Comparison of ENCODE assay signal across 1 cellular context in the genomic region with DNA sequence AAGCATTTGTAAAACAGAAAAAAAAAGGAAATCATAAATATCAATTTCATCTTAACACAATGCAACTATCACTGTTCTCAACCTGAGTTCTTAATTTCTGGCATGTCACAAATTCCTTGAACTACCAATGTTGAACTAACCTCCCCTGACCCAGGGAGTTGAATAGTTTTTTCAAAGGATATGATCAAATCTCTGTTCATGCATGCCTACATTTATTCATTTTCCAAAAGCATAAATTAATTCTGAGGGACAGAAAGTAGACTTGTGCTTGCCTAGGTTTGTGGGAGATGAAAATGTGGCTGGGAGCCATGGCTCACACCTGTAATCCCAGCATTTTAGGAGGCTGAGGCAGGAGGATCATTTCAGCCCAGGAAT.
TF ChIP-seq lines count a peak whose summit lies in the region.

No MANE protein-coding gene starts in this region.

TF ChIP-seq in H1, 55 proteins besides CTCF, POLR2A, EP300 and RAD21 (continued from another document):
- TF ChIP-seq SP4 (IDR thresholded peaks at IDR 0.05; ENCODE audit: low read length) (no peak), CREB1 (IDR thresholded peaks at IDR 0.05) (no peak), RBBP5 (IDR thresholded peaks at IDR 0.05; ENCODE audit: borderline replicate concordance, low read depth, low read length) (no peak), KDM4A (IDR thresholded peaks at IDR 0.05; ENCODE audit: low read depth, low read length, severe bottlenecking) (no peak), EZH2 (IDR thresholded peaks at IDR 0.05; ENCODE audit: low read depth, low read length, severe bottlenecking) (no peak), MAFK (IDR thresholded peaks at IDR 0.05; ENCODE audit: low read depth, low read length) (no peak), KDM1A (IDR thresholded peaks at IDR 0.05; ENCODE audit: borderline replicate concordance, low read length) (no peak), JUND (IDR thresholded peaks at IDR 0.05; ENCODE audit: low read length) (no peak)
- TF ChIP-seq, protein P1, sequence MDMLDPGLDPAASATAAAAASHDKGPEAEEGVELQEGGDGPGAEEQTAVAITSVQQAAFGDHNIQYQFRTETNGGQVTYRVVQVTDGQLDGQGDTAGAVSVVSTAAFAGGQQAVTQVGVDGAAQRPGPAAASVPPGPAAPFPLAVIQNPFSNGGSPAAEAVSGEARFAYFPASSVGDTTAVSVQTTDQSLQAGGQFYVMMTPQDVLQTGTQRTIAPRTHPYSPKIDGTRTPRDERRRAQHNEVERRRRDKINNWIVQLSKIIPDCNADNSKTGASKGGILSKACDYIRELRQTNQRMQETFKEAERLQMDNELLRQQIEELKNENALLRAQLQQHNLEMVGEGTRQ (IDR thresholded peaks at IDR 0.05; ENCODE audit: low read length) = no peak
